In genomic region chr22:17637490-17638181, GRCh38 we compare ENCODE assay signal across 8 cellular contexts. TPM values are rescaled to one million over a fixed set of nuclear protein-coding genes. Genes with fewer than 3 reads are reported as not detected.
DNase-seq lines count a peak whose midpoint lies in the region; ATAC-seq and TF ChIP-seq lines count a peak whose summit lies in the region.

No MANE protein-coding gene starts in this region.

- H3K4me1 Mint-ChIP-seq in T-cell, result peaks cover 25 to 32% (median 26%) of the 10 kb centered on the region in 3 donors

- H3K9me3 ChIP-seq in gastroesophageal sphincter (no peaks in the 10 kb centered on the region), spleen (no peaks in the 10 kb centered on the region)

- no peaks in the 10 kb centered on the region for H3K27me3 ChIP-seq in gastroesophageal sphincter
- H3K27me3 ChIP-seq in spleen (replicated peaks in 1 of 7), result no peaks in the 10 kb centered on the region

- H3K27ac ChIP-seq in gastroesophageal sphincter (peak overlapping the region; percentile 95 to 99 (median 98)), spleen (peak overlapping the region; percentile 95 to 99 (median 98))

- no peaks in the 10 kb centered on the region for H3K27me3 Mint-ChIP-seq in T-cell

- no peaks in the 10 kb centered on the region for H3K36me3 ChIP-seq in gastroesophageal sphincter
- H3K36me3 ChIP-seq in spleen, result peaks cover 0 to 14% (median 0%) of the 10 kb centered on the region in 6 donors

- peak; percentile 21 for DNase-seq in NCI-H146 treated with DMSO at 0.1 percent for 48 hours (lab: John Stamatoyannopoulos, UW; ENCODE audit: unreplicated experiment)
- no peak for DNase-seq in NCI-H146 (lab: John Stamatoyannopoulos, UW)
- no peak for DNase-seq in T-cell
- no peak for DNase-seq in spleen

- intact Hi-C loops in spleen (cut with DNase I; ENCODE audit: low total_unique reads), result no loop called here

- H3K4me1 ChIP-seq in gastroesophageal sphincter, result peaks cover 0 to 32% (median 8%) of the 10 kb centered on the region in 3 donors
- peaks cover 9 to 46% (median 27%) of the 10 kb centered on the region in 6 donors for H3K4me1 ChIP-seq in spleen

- no peak for ATAC-seq in T-cell (replicated peaks in 1 of 4)
- ATAC-seq in gastroesophageal sphincter, result no peak
- ATAC-seq in GM21526 (IDR thresholded peaks at IDR 0.05; ENCODE audit: low FRiP score, unreplicated experiment), result no peak
- ATAC-seq in GM19463 (IDR thresholded peaks at IDR 0.05; ENCODE audit: unreplicated experiment), result no peak
- ATAC-seq in HG03045 (IDR thresholded peaks at IDR 0.05; ENCODE audit: unreplicated experiment), result no peak

- peak overlapping the region; percentile 88 to 89 (median 89) for H3K4me3 Mint-ChIP-seq in T-cell

- H3K4me3 ChIP-seq in gastroesophageal sphincter, result peak overlapping the region; percentile 74 to 88
- H3K4me3 ChIP-seq in spleen, result peak overlapping the region; percentile 55 to 78 (median 62)

- TF ChIP-seq CTCF in gastroesophageal sphincter (IDR thresholded peaks at IDR 0.05), result no peak
- TF ChIP-seq CTCF in spleen (IDR thresholded peaks at IDR 0.05 in 8 of 11, conservative IDR thresholded peaks at IDR 0.05 in 3 of 11), result no peak

- no peak for TF ChIP-seq EP300 in gastroesophageal sphincter (IDR thresholded peaks at IDR 0.05)

- no peaks in the 10 kb centered on the region for H3K9me3 Mint-ChIP-seq in T-cell

- whole genome bisulfite sequencing in gastroesophageal sphincter (ENCODE audit: low coverage in 1 of 2), 2 donors, result 57 to 60% methylated on average over 6 to 9 of the region's 10 CpGs
- 55 to 57% (median 56%) methylated on average over 10 of the region's 10 CpGs for WGBS in spleen, 5 donors

- peak overlapping the region; percentile 94 to 96 for H3K27ac Mint-ChIP-seq in T-cell

- CTCF ChIA-PET in T-cell (lab: Charles Lee), result no interaction called here

- H3K36me3 Mint-ChIP-seq in T-cell, result no peaks in the 10 kb centered on the region

- POLR2A ChIA-PET in T-cell (lab: Charles Lee), result interaction anchor here in 1 of 2 donors (0.6 kb wide), 1 partner anchor 9 kb away, joined by 13 read pairs; the partner anchor contains the start of gene ATP6V1E1

- TF ChIP-seq POLR2A in gastroesophageal sphincter (IDR thresholded peaks at IDR 0.05) (no peak), spleen (IDR thresholded peaks at IDR 0.05) (no peak)

RNA-seq across cellular contexts. Expression of gene BCL2L13, which starts 0.9 kb away (rescaled TPM):
- total RNA-seq in T-cell, result 10 to 100 TPM; 22.5 to 32.9 (median 31.4) TPM
- total RNA-seq in gastroesophageal sphincter, result 100 to 1,000 TPM in 2 of 4 donors, 10 to 100 TPM in 2; 68.5 to 193 (median 131) TPM
- total RNA-seq in spleen, result 10 to 100 TPM; 29.4 to 53.5 (median 38.2) TPM
- polyA plus RNA-seq in spleen, result 10 to 100 TPM; 13.4 to 20.3 (median 17.2) TPM

RNA-seq across cellular contexts. Expression of gene ATP6V1E1, which starts 9.1 kb away (rescaled TPM):
- total RNA-seq in T-cell (10 to 100 TPM; 58.1 to 73.7 (median 70.8) TPM), gastroesophageal sphincter (100 to 1,000 TPM; 146 to 252 (median 195) TPM), spleen (100 to 1,000 TPM in 6 of 7 donors, 10 to 100 TPM in 1; 85.3 to 127 (median 112) TPM)
- 100 to 1,000 TPM in 1 of 3 donors, 10 to 100 TPM in 2; 66.1 to 115 (median 99.6) TPM for polyA plus RNA-seq in spleen
